ENCODE assay signal across 26 cellular contexts in the genomic region with DNA sequence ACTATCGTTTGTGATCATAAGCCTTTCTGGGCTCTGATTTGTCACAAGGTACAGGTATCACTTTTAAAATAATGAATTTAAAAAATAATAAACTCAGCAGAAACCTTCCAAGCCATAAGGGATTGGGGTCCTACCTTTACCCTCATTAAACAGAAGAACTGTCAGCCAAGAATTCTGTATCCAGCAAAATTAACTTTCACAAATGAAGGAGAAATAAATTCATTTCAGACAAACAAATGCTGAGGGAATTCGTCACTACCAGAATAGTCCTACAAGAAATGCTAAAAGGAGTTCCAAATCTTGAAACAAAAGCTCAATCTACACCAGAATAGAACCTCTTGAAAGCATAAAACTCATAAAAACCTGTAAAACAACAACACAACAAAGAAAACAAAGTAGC.
"Had no signal": no experiment of that assay in that cellular context is flagged by ENCODE, and none has a peak within 500 bp of the region (broad histone marks: within the 10 kb centered on the region; RNA-seq: fewer than 3 reads in every experiment).

No MANE protein-coding gene starts in this region.

- H3K27me3 ChIP-seq: stomach, suprapubic skin, testis, thyroid gland, tibial artery, tibial nerve, transverse colon, upper lobe of left lung, upper lobe of right lung, uterus, vagina had no signal

- H3K4me3 ChIP-seq: stomach, suprapubic skin, testis, thoracic aorta, thyroid gland, tibial artery, tibial nerve, transverse colon, upper lobe of left lung, upper lobe of right lung, uterus, vagina had no signal

- H3K4me1 ChIP-seq: stomach, suprapubic skin, testis, thyroid gland, tibial artery, tibial nerve, transverse colon, upper lobe of left lung, upper lobe of right lung, uterus, vagina had no signal

- DNase-seq: stimulated activated CD4-positive, alpha-beta T cell treated with anti-CD3 and anti-CD28 coated beads, Interleukin-2, amount 100 ng/mL, for 48 hours; stimulated activated CD4-positive, alpha-beta T cell treated with anti-CD3 and anti-CD28 coated beads, Interleukin-4, amount 100 ng/mL, for 1 hour; stimulated activated CD4-positive, alpha-beta T cell treated with anti-CD3 and anti-CD28 coated beads, Interleukin-4, amount 100 ng/mL, for 24 hours; stimulated activated CD4-positive, alpha-beta T cell treated with anti-CD3 and anti-CD28 coated beads, Interleukin-4, amount 100 ng/mL, for 4 hours; stimulated activated CD8-positive, alpha-beta memory T cell treated with anti-CD3 and anti-CD28 coated beads, Interleukin-4, amount 100 ng/mL, for 48 hours; stimulated activated naive B cell treated with anti-CD40 and anti-IgM and Interleukin-4, amounts not matched to agents 10 μg/mL and 1 μg/mL and 100 μg/mL, for 72 hours; stimulated activated naive CD4-positive, alpha-beta T cell; stimulated activated naive CD4-positive, alpha-beta T cell treated with Interleukin-2 at 50 U/mL for 16 hours; stimulated activated naive CD8-positive, alpha-beta T cell treated with anti-CD3 and anti-CD28 coated beads, Interleukin-15, amount 100 ng/mL, for 72 hours; stimulated activated naive CD8-positive, alpha-beta T cell treated with anti-CD3 and anti-CD28 coated beads, Interleukin-15, Interleukin-2, amounts not matched to agents 100 U/mL and 50 U/mL, for 24 hours; stomach; substantia nigra; testis; thyroid gland; tibial artery; transverse colon; trophoblast cell; upper lobe of left lung; upper lobe of right lung; uterus had no signal

- ATAC-seq: stimulated activated effector memory CD8-positive, alpha-beta T cell treated with anti-CD3 and anti-CD28 coated beads, Interleukin-12 subunit alpha, Interleukin-12 subunit beta, amount 100 ng/mL, for 72 hours; stimulated activated memory B cell treated with anti-CD40 and anti-IgM and Interleukin-4, amounts not matched to agents 10 μg/mL and 1 μg/mL and 100 μg/mL, for 72 hours; stimulated activated naive B cell treated with anti-CD40 and anti-IgM and Interleukin-4, amounts not matched to agents 10 μg/mL and 1 μg/mL and 100 μg/mL, for 72 hours; stimulated activated naive CD8-positive, alpha-beta T cell treated with anti-CD3 and anti-CD28 coated beads, Interleukin-15, amount 100 ng/mL, for 72 hours; stimulated activated naive CD8-positive, alpha-beta T cell treated with anti-CD3 and anti-CD28 coated beads, Interleukin-15, Interleukin-2, amounts not matched to agents 100 U/mL and 50 U/mL, for 24 hours; upper lobe of right lung had no signal

- H3K36me3 ChIP-seq: suprapubic skin, thoracic aorta, thyroid gland, tibial artery, transverse colon, upper lobe of left lung, upper lobe of right lung, uterus, vagina had no signal

- H3K27ac ChIP-seq: stomach, suprapubic skin, testis, thoracic aorta, thyroid gland, tibial artery, tibial nerve, transverse colon, upper lobe of left lung, upper lobe of right lung, uterus, vagina had no signal

- H3K9me3 ChIP-seq: testis, thyroid gland, vagina had no signal
